ENCODE assay signal across 8 cellular contexts in genomic region chr18:27378396-27379094, GRCh38.
DNase-seq lines count a peak whose midpoint lies in the region; ATAC-seq lines count a peak whose summit lies in the region.

No MANE protein-coding gene starts in this region.

- no peak overlapping the region for H3K14ac ChIP-seq in neuronal stem cell (ENCODE audit: low read length)

- H3K4me1 Mint-ChIP-seq in activated T-helper 2 cell treated with anti-CD3 and anti-CD28 coated beads, Interferon-gamma antibody, Interleukin-2, Interleukin-4, amounts not matched to agents 10 μg/mL and 5 μg/mL and 100 μg/mL, durations not matched to agents 14 hours and 24 hours and 36 hours (ENCODE audit: low read depth): peaks cover 23% of the 10 kb centered on the region

- no peak overlapping the region for H2AK5ac ChIP-seq in neuronal stem cell (ENCODE audit: low read depth, low read length)

- H2BK5ac ChIP-seq in neuronal stem cell (ENCODE audit: low read length): no peak overlapping the region

- no peak overlapping the region for H3K27ac ChIP-seq in neuronal stem cell (replicated peaks; ENCODE audit: low read length)

- no peaks in the 10 kb centered on the region for H3K36me3 Mint-ChIP-seq in activated T-helper 2 cell treated with anti-CD3 and anti-CD28 coated beads, Interferon-gamma antibody, Interleukin-2, Interleukin-4, amounts not matched to agents 10 μg/mL and 5 μg/mL and 100 μg/mL, durations not matched to agents 14 hours and 24 hours and 36 hours (ENCODE audit: low read depth)

- H4K8ac ChIP-seq in neuronal stem cell (ENCODE audit: low read depth, low read length): no peak overlapping the region

- H3K23ac ChIP-seq in neuronal stem cell (ENCODE audit: low read depth, low read length, poor library complexity): no peak overlapping the region

- ATAC-seq in GM19023 (IDR thresholded peaks at IDR 0.05; ENCODE audit: unreplicated experiment) (peak; percentile 65), HG02870 (IDR thresholded peaks at IDR 0.05; ENCODE audit: unreplicated experiment) (peak; percentile 63), HG03439 (IDR thresholded peaks at IDR 0.05; ENCODE audit: unreplicated experiment) (no peak), Right ventricle myocardium superior (ENCODE audit: poor library complexity) (no peak)

- no peak overlapping the region for H2BK12ac ChIP-seq in neuronal stem cell (ENCODE audit: low read length)

- no CpG with 5 or more reads among the region's 2 CpGs for WGBS in neuronal stem cell (ENCODE audit: extremely low coverage in 2 of 2, insufficient read length in 2 of 2, insufficient replicate concordance in 1 of 2), 2 donors

- peaks cover 1 to 4% of the 10 kb centered on the region in 2 donors for H3K4me1 ChIP-seq in neuronal stem cell (ENCODE audit: control insufficient read depth in 2 of 2, insufficient read depth in 1 of 2, low read depth in 1 of 2, low read length in 2 of 2)

- DNase-seq in activated T-helper 2 cell treated with anti-CD3 and anti-CD28 coated beads, Interferon-gamma antibody, Interleukin-2, Interleukin-4, amounts not matched to agents 10 μg/mL and 5 μg/mL and 100 μg/mL, durations not matched to agents 14 hours and 24 hours and 36 hours (ENCODE audit: low spot score): no peak
- DNase-seq in neuronal stem cell (ENCODE audit: low spot score) (no peak), GM03348 (ENCODE audit: low spot score) (no peak), Right ventricle myocardium superior (no peak)
- DNase-seq in stimulated activated naive CD4-positive, alpha-beta T cell (lab: John Stamatoyannopoulos, UW): no peak

- no peak overlapping the region for H3K9ac ChIP-seq in neuronal stem cell (ENCODE audit: low read depth, low read length, poor library complexity)

- H3K27me3 ChIP-seq in neuronal stem cell (ENCODE audit: control insufficient read depth in 3 of 3, insufficient read depth in 3 of 3, low read depth in 1 of 3, low read length in 3 of 3): no peaks in the 10 kb centered on the region

- no peak overlapping the region for H2BK120ac ChIP-seq in neuronal stem cell (ENCODE audit: low read depth, low read length)

- H3K4me3 Mint-ChIP-seq in activated T-helper 2 cell treated with anti-CD3 and anti-CD28 coated beads, Interferon-gamma antibody, Interleukin-2, Interleukin-4, amounts not matched to agents 10 μg/mL and 5 μg/mL and 100 μg/mL, durations not matched to agents 14 hours and 24 hours and 36 hours (ENCODE audit: low read depth): no peak overlapping the region

- H2AFZ ChIP-seq in neuronal stem cell (ENCODE audit: low read length): peak overlapping the region; percentile 16

- no peak overlapping the region for H4K91ac ChIP-seq in neuronal stem cell (ENCODE audit: low read depth, low read length, poor library complexity)

- no peaks in the 10 kb centered on the region for H3K9me3 ChIP-seq in neuronal stem cell (replicated peaks in 1 of 2; ENCODE audit: control insufficient read depth in 2 of 2, insufficient read depth in 1 of 2, low read depth in 1 of 2, low read length in 2 of 2)

- peaks cover 20% of the 10 kb centered on the region for H3K9me3 Mint-ChIP-seq in activated T-helper 2 cell treated with anti-CD3 and anti-CD28 coated beads, Interferon-gamma antibody, Interleukin-2, Interleukin-4, amounts not matched to agents 10 μg/mL and 5 μg/mL and 100 μg/mL, durations not matched to agents 14 hours and 24 hours and 36 hours

- H3K79me1 ChIP-seq in neuronal stem cell (ENCODE audit: low read depth, low read length): no peaks in the 10 kb centered on the region

- H3K27ac Mint-ChIP-seq in activated T-helper 2 cell treated with anti-CD3 and anti-CD28 coated beads, Interferon-gamma antibody, Interleukin-2, Interleukin-4, amounts not matched to agents 10 μg/mL and 5 μg/mL and 100 μg/mL, durations not matched to agents 14 hours and 24 hours and 36 hours: peak overlapping the region; percentile 78

- H3K4me3 ChIP-seq in neuronal stem cell (ENCODE audit: low read length in 2 of 2): no peak overlapping the region

- H3K4me2 ChIP-seq in neuronal stem cell (ENCODE audit: insufficient read depth, low read length, poor library complexity, severe bottlenecking): no peak overlapping the region

- no peak overlapping the region for H3K18ac ChIP-seq in neuronal stem cell (ENCODE audit: low read length)

- H3K36me3 ChIP-seq in neuronal stem cell (replicated peaks in 1 of 2; ENCODE audit: control insufficient read depth in 2 of 2, insufficient read depth in 2 of 2, low read length in 2 of 2): no peaks in the 10 kb centered on the region

- intact Hi-C loops in activated T-helper 2 cell treated with anti-CD3 and anti-CD28 coated beads, Interferon-gamma antibody, Interleukin-2, Interleukin-4, amounts not matched to agents 10 μg/mL and 5 μg/mL and 100 μg/mL, durations not matched to agents 14 hours and 24 hours and 36 hours (cut with micrococcal nuclease): loop anchor here (5.0 to 10.0 kb wide), 3 partner anchors 34 to 1154 kb away; partner anchors contain the start of gene TAF4B
- intact Hi-C loops in Right ventricle myocardium superior (cut with DNase I): no loop called here

- no peaks in the 10 kb centered on the region for H3K27me3 Mint-ChIP-seq in activated T-helper 2 cell treated with anti-CD3 and anti-CD28 coated beads, Interferon-gamma antibody, Interleukin-2, Interleukin-4, amounts not matched to agents 10 μg/mL and 5 μg/mL and 100 μg/mL, durations not matched to agents 14 hours and 24 hours and 36 hours (ENCODE audit: low read depth)

- H2BK15ac ChIP-seq in neuronal stem cell (ENCODE audit: low read length): no peak overlapping the region

- no peak overlapping the region for H3K4ac ChIP-seq in neuronal stem cell (ENCODE audit: low read length)

Comparison
In these comparisons a context has a peak if more than half of its experiments do, and no peak if none do; other contexts are left out.
1. ATAC-seq: peak in GM19023 (single experiment) and HG02870 (single experiment); none in HG03439 (single experiment) and Right ventricle myocardium superior (single experiment).